ENCODE assay signal across 24 cellular contexts in genomic region chr9:23361096-23361495, GRCh38.
"Had no signal": no experiment of that assay in that cellular context is flagged by ENCODE, and none has a peak within 500 bp of the region (broad histone marks: within the 10 kb centered on the region; RNA-seq: fewer than 3 reads in every experiment).

No MANE protein-coding gene starts in this region.

- H3K9me3 ChIP-seq: testis, thoracic aorta, thyroid gland, transverse colon, upper lobe of right lung, uterus, vagina had no signal

- H3K27ac ChIP-seq: stomach, suprapubic skin, testis, thoracic aorta, thyroid gland, tibial artery, tibial nerve, transverse colon, upper lobe of left lung, upper lobe of right lung, uterus, vagina had no signal

- H3K36me3 ChIP-seq: stomach, suprapubic skin, thoracic aorta, thyroid gland, tibial artery, tibial nerve, transverse colon, upper lobe of left lung, upper lobe of right lung, uterus, vagina had no signal

- H3K27me3 ChIP-seq: stomach, suprapubic skin, testis, thyroid gland, tibial artery, tibial nerve, transverse colon, upper lobe of left lung, upper lobe of right lung, uterus, vagina had no signal

- H3K4me1 ChIP-seq: stomach, suprapubic skin, testis, thyroid gland, tibial artery, tibial nerve, transverse colon, upper lobe of left lung, upper lobe of right lung, uterus, vagina had no signal

- H3K4me3 ChIP-seq: stomach, suprapubic skin, testis, thoracic aorta, thyroid gland, tibial artery, tibial nerve, transverse colon, upper lobe of left lung, upper lobe of right lung, uterus, vagina had no signal

- DNase-seq: stimulated activated CD4-positive, alpha-beta T cell treated with anti-CD3 and anti-CD28 coated beads, Interleukin-2, amount 100 ng/mL, for 48 hours; stimulated activated CD4-positive, alpha-beta T cell treated with anti-CD3 and anti-CD28 coated beads, Interleukin-4, amount 100 ng/mL, for 1 hour; stimulated activated CD4-positive, alpha-beta T cell treated with anti-CD3 and anti-CD28 coated beads, Interleukin-4, amount 100 ng/mL, for 24 hours; stimulated activated CD4-positive, alpha-beta T cell treated with anti-CD3 and anti-CD28 coated beads, Interleukin-4, amount 100 ng/mL, for 4 hours; stimulated activated CD8-positive, alpha-beta memory T cell treated with anti-CD3 and anti-CD28 coated beads, Interleukin-4, amount 100 ng/mL, for 48 hours; stimulated activated naive B cell treated with anti-CD40 and anti-IgM and Interleukin-4, amounts not matched to agents 10 μg/mL and 1 μg/mL and 100 μg/mL, for 72 hours; stimulated activated naive CD4-positive, alpha-beta T cell; stimulated activated naive CD4-positive, alpha-beta T cell treated with Interleukin-2 at 50 U/mL for 16 hours; stimulated activated naive CD8-positive, alpha-beta T cell treated with anti-CD3 and anti-CD28 coated beads, Interleukin-15, amount 100 ng/mL, for 72 hours; stimulated activated naive CD8-positive, alpha-beta T cell treated with anti-CD3 and anti-CD28 coated beads, Interleukin-15, Interleukin-2, amounts not matched to agents 100 U/mL and 50 U/mL, for 24 hours; stomach; substantia nigra; testis; thyroid gland; tibial artery; transverse colon; trophoblast cell; upper lobe of left lung; upper lobe of right lung; uterus had no signal
